Comparison of ENCODE assay signal across 14 cellular contexts in genomic region chr12:47102845-47103666, GRCh38. TPM values are rescaled to one million over a fixed set of nuclear protein-coding genes. Genes with fewer than 3 reads are reported as not detected.
DNase-seq lines count a peak whose midpoint lies in the region; TF ChIP-seq lines count a peak whose summit lies in the region.
"Had no signal": no experiment of that assay in that cellular context is flagged by ENCODE, and none has a peak within 500 bp of the region (broad histone marks: within the 10 kb centered on the region; RNA-seq: fewer than 3 reads in every experiment).

No MANE protein-coding gene starts in this region.

- no CpG with 5 or more reads among the region's 11 CpGs for WGBS in trophoblast cell (ENCODE audit: extremely low coverage, insufficient coverage, insufficient read length)

- no peaks in the 10 kb centered on the region for H4K20me1 ChIP-seq in fibroblast of lung (ENCODE audit: control insufficient read depth, extremely low read depth, insufficient read depth, low read length)

- no peaks in the 10 kb centered on the region for H3K79me1 ChIP-seq in trophoblast cell (ENCODE audit: low read length)

- H2AFZ ChIP-seq in fibroblast of lung (ENCODE audit: low read length), result no peak overlapping the region
- no peak overlapping the region for H2AFZ ChIP-seq in trophoblast cell (ENCODE audit: insufficient read depth, low read length, poor library complexity)

- no peaks in the 10 kb centered on the region for H3K36me3 ChIP-seq in MG63
- H3K36me3 ChIP-seq in fibroblast of lung (ENCODE audit: control insufficient read depth, insufficient read depth, low read length), result no peaks in the 10 kb centered on the region
- no peaks in the 10 kb centered on the region for H3K36me3 ChIP-seq in trophoblast cell (ENCODE audit: control insufficient read depth in 1 of 2, insufficient read depth in 2 of 2, low read length in 2 of 2)

- no peak overlapping the region for H3K23ac ChIP-seq in trophoblast cell (ENCODE audit: low read length)

- H3K27me3 ChIP-seq in MG63 (no peaks in the 10 kb centered on the region), fibroblast of lung (ENCODE audit: control insufficient read depth, insufficient read depth, low read length) (no peaks in the 10 kb centered on the region), trophoblast cell (ENCODE audit: insufficient read depth, low read length) (no peaks in the 10 kb centered on the region)

- H3K4me2 ChIP-seq in fibroblast of lung (ENCODE audit: extremely low read depth, insufficient read depth, low read length), result no peak overlapping the region
- no peak overlapping the region for H3K4me2 ChIP-seq in trophoblast cell (ENCODE audit: low read length)

- H3K9me3 ChIP-seq in MG63 (no peaks in the 10 kb centered on the region), fibroblast of lung (ENCODE audit: control insufficient read depth, insufficient read depth, low read depth, low read length) (no peaks in the 10 kb centered on the region), trophoblast cell (ENCODE audit: insufficient read depth, low read depth, low read length) (no peaks in the 10 kb centered on the region)

- H3K4me1 ChIP-seq in fibroblast of lung (ENCODE audit: control insufficient read depth, extremely low read depth, insufficient read depth, low read length) (peaks cover 12% of the 10 kb centered on the region), trophoblast cell (ENCODE audit: control insufficient read depth in 1 of 2, insufficient read depth in 2 of 2, low read length in 2 of 2) (no peaks in the 10 kb centered on the region)

- H2BK120ac ChIP-seq in trophoblast cell (ENCODE audit: insufficient read depth, low read length, poor library complexity), result no peak overlapping the region

- no peaks in the 10 kb centered on the region for H3K79me2 ChIP-seq in fibroblast of lung (ENCODE audit: control insufficient read depth, insufficient read depth, low read length)
- no peaks in the 10 kb centered on the region for H3K79me2 ChIP-seq in trophoblast cell (ENCODE audit: control insufficient read depth, insufficient read depth, low read length, poor library complexity)

- H3K9ac ChIP-seq in fibroblast of lung (ENCODE audit: insufficient read depth, low read length) (no peak overlapping the region), trophoblast cell (ENCODE audit: low read length) (no peak overlapping the region)

- H4K8ac ChIP-seq in trophoblast cell (ENCODE audit: low read depth, low read length), result no peak overlapping the region

- H3K4me3 ChIP-seq in MG63, result no peak overlapping the region
- H3K4me3 ChIP-seq in fibroblast of lung (replicated peaks in 1 of 4; ENCODE audit: control extremely low read depth in 1 of 4, insufficient read depth in 1 of 4, low read depth in 3 of 4, low read length in 4 of 4), result no peak overlapping the region
- H3K4me3 ChIP-seq in trophoblast cell (ENCODE audit: low read depth, low read length), result no peak overlapping the region

- no peak overlapping the region for H4K91ac ChIP-seq in trophoblast cell (ENCODE audit: low read depth, low read length)

- no peak overlapping the region for H3K4ac ChIP-seq in trophoblast cell (ENCODE audit: low read depth, low read length)

- H2BK5ac ChIP-seq in trophoblast cell (ENCODE audit: low read depth, low read length, poor library complexity), result no peak overlapping the region

- DNase-seq in AG09319 (ENCODE audit: extremely low read depth, low read depth), result peak; percentile 93
- DNase-seq in MG63, result peak; percentile 26
- peak; percentile 87 to 90 for DNase-seq in fibroblast of lung (ENCODE audit: low read depth in 2 of 2)
- peak; percentile 88 to 98 for DNase-seq in trophoblast cell
- no peak for DNase-seq in activated CD4-positive, alpha-beta T cell treated with anti-CD3 and anti-CD28 coated beads for 48 hours
- DNase-seq in cortex of kidney (lab: John Stamatoyannopoulos, UW), result no peak
- DNase-seq in stimulated activated CD4-positive, alpha-beta T cell treated with anti-CD3 and anti-CD28 coated beads, Interleukin-4, amount 100 ng/mL, for 1 hour, result no peak
- DNase-seq in retina, result no peak
- DNase-seq: activated CD4-positive, alpha-beta T cell treated with anti-CD3 and anti-CD28 coated beads, Interleukin-2, amount 50 U/mL, for 1 hour; caudate nucleus; CD4-positive, alpha-beta T cell; GF-D8; NCI-H2171 treated with DMSO at 0.1 percent for 48 hours; stimulated activated CD8-positive, alpha-beta memory T cell treated with anti-CD3 and anti-CD28 coated beads, Interleukin-4, amount 100 ng/mL, for 48 hours had no signal

- H4K12ac ChIP-seq in trophoblast cell (ENCODE audit: low read depth, low read length), result no peak overlapping the region

- TF ChIP-seq CTCF in AG09319 (IDR thresholded peaks at IDR 0.05; ENCODE audit: low read depth, low read length), result no peak
- TF ChIP-seq CTCF in fibroblast of lung (conservative IDR thresholded peaks at IDR 0.05 in 1 of 2, IDR thresholded peaks at IDR 0.05 in 1 of 2; ENCODE audit: low read depth in 1 of 2, low read length in 2 of 2), result no peak

- H3K14ac ChIP-seq in trophoblast cell (ENCODE audit: low read length), result no peak overlapping the region

- H2AK5ac ChIP-seq in trophoblast cell (ENCODE audit: low read length), result no peak overlapping the region

- no peak overlapping the region for H2BK12ac ChIP-seq in trophoblast cell (ENCODE audit: low read length)

- no peak overlapping the region for H3K18ac ChIP-seq in trophoblast cell (ENCODE audit: low read length)

- peak overlapping the region; percentile 28 for H3K27ac ChIP-seq in fibroblast of lung (ENCODE audit: insufficient read depth, low read length)
- H3K27ac ChIP-seq in trophoblast cell (ENCODE audit: low read depth, low read length), result no peak overlapping the region

RNA-seq across cellular contexts. Expression of gene AMIGO2, which starts 23.3 kb away (rescaled TPM):
- total RNA-seq in MG63 (2014; rRNA removed; shearing (Covaris generic); ENCODE audit: low replicate concordance), result 6.3 and 10.5 TPM in 2 replicates
- 2.3 and 6.9 TPM in 2 replicates for total RNA-seq in fibroblast of lung
- 8.6 and 12.4 TPM in 2 replicates for polyA plus RNA-seq in fibroblast of lung
- polyA plus RNA-seq in fibroblast of lung (2012), result 6.3 and 8.1 TPM in 2 replicates
- polyA minus RNA-seq in fibroblast of lung (ENCODE audit: low replicate concordance), result 1.1 and 3.5 TPM in 2 replicates
- polyA plus RNA-seq in trophoblast cell (2013), result 8.3 TPM in 2 replicates

RNA-seq across cellular contexts. Expression of gene PCED1B, which starts 23.6 kb away (rescaled TPM):
- not detected in 2 replicates for total RNA-seq in MG63 (2014; rRNA removed; shearing (Covaris generic); ENCODE audit: low replicate concordance)
- total RNA-seq in fibroblast of lung, result 0.26 and 0.33 TPM in 2 replicates
- 0.49 and 0.83 TPM in 2 replicates for polyA plus RNA-seq in fibroblast of lung
- polyA plus RNA-seq in fibroblast of lung (2012), result 0.80 and 1.0 TPM in 2 replicates
- polyA minus RNA-seq in fibroblast of lung (ENCODE audit: low replicate concordance), result 1.7 and 6.7 TPM in 2 replicates
- 2.5 and 2.6 TPM in 2 replicates for polyA plus RNA-seq in trophoblast cell (2013)

Comparison
In these comparisons a context has a peak if more than half of its experiments do, and no peak if none do; other contexts are left out.
1. DNase-seq: peak in AG09319 (single experiment), MG63 (single experiment), fibroblast of lung (2 of 2) and trophoblast cell (2 of 2); none in activated CD4-positive, alpha-beta T cell treated with anti-CD3 and anti-CD28 coated beads for 48 hours (single experiment), cortex of kidney (single experiment), stimulated activated CD4-positive, alpha-beta T cell treated with anti-CD3 and anti-CD28 coated beads, Interleukin-4, amount 100 ng/mL, for 1 hour (single experiment) and retina (single experiment).